ENCODE assay signal across 8 cellular contexts in the genomic region with DNA sequence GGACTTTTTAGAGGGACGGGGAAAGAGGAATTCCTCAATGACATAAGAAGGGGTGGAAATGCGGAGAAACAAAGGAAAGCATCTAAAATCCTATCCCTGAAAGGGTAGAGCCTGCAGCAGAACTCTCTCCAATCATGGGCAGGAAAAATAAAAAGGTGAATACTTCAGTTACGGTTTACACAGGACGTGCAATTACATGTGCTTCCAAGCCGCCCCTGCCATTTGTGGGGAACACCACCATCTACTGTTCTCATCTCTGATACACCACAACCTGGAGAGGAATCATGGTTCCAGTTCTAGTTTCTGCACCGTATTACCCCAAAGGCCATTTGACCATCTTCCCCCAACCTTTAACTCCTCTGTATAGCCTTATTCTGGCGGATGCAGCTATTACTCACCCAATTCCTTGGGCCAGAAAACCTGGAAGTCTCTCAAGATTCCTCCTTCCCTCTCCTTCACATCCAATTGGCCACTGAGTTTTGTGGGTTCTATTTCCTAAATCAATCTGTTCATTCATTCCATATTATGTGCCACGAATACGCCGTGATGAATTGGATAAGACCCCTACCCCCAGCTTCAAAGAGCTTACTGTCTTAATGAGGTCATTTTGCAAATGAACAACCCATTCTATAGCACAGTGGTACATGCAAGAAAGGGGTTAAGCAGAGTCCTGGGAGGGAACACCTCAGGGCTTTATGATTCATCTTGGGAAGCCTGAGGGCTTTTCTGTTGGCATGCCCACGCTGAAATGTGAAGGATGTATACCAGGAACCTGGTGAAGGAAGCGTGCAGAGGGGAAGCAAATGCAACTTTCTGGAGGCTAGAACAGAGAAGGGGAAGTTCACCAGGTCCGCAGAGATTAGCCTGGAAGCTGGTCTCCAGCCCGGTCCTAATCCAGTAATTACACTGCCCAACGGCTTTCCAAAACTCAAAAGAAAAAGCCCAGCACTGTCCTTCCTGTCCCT. TPM values are rescaled to one million over a fixed set of nuclear protein-coding genes. Genes with fewer than 3 reads are reported as not detected.
A peak's percentile ranks its signal among the peaks of the same experiment; 100 is the strongest.
DNase-seq lines count a peak whose midpoint lies in the region; ATAC-seq and TF ChIP-seq lines count a peak whose summit lies in the region.

No MANE protein-coding gene starts in this region.

- no peak overlapping the region for H3K9ac ChIP-seq in KMS-11

- DNase-seq in CD8-positive, alpha-beta memory T cell, result no peak
- DNase-seq in brain microvascular endothelial cell (no peak), nephron progenitor cell (no peak), NOMO-1 treated with dmso at 0.1 percent for 144 hours (lab: John Stamatoyannopoulos, UW; ENCODE audit: unreplicated experiment) (no peak)
- DNase-seq in stimulated activated CD4-positive, alpha-beta T cell treated with anti-CD3 and anti-CD28 coated beads, Interleukin-2, amount 100 ng/mL, for 24 hours, result no peak

- H3K4me1 ChIP-seq in CD8-positive, alpha-beta memory T cell (ENCODE audit: insufficient read depth, low read length), result no peaks in the 10 kb centered on the region
- peaks cover 4% of the 10 kb centered on the region for H3K4me1 ChIP-seq in KMS-11 (ENCODE audit: low read depth, poor library complexity, severe bottlenecking)

- H2AFZ ChIP-seq in KMS-11 (ENCODE audit: low read depth), result peak overlapping the region; percentile 66; the same call in 1 of the 2 replicates

- H3K27ac Mint-ChIP-seq in CD8-positive, alpha-beta memory T cell, result peak overlapping the region in 4 of 8 donors; percentile 31 to 86 (median 82)
- H3K27ac Mint-ChIP-seq in nephron progenitor cell, result no peak overlapping the region

- H3K9me3 Mint-ChIP-seq in CD8-positive, alpha-beta memory T cell, result no peaks in the 10 kb centered on the region
- peaks cover 42% of the 10 kb centered on the region for H3K9me3 Mint-ChIP-seq in nephron progenitor cell

- peaks cover 11 to 32% (median 21%) of the 10 kb centered on the region in 3 donors for H3K4me1 Mint-ChIP-seq in CD8-positive, alpha-beta memory T cell
- peaks cover 10% of the 10 kb centered on the region for H3K4me1 Mint-ChIP-seq in nephron progenitor cell

- H3K4me3 Mint-ChIP-seq in CD8-positive, alpha-beta memory T cell, result peak overlapping the region; percentile 64 to 77 (median 69)
- H3K4me3 Mint-ChIP-seq in nephron progenitor cell, result peak overlapping the region; percentile 71

- H3K27me3 ChIP-seq in CD8-positive, alpha-beta memory T cell (ENCODE audit: insufficient read depth, low read length, poor library complexity, severe bottlenecking), result no peaks in the 10 kb centered on the region
- H3K27me3 ChIP-seq in KMS-11 (ENCODE audit: insufficient read depth, low read depth) (no peaks in the 10 kb centered on the region), brain microvascular endothelial cell (replicated peaks) (no peaks in the 10 kb centered on the region)

- in situ Hi-C loops in brain microvascular endothelial cell (cut with HindIII; ENCODE audit: low pct_ligation_motif_present, low sequenced_read_pairs), result no loop called here

- ATAC-seq in GM21528 (IDR thresholded peaks at IDR 0.05; ENCODE audit: low FRiP score, unreplicated experiment) (no peak), GM18907 (IDR thresholded peaks at IDR 0.05; ENCODE audit: unreplicated experiment) (no peak)

- peaks cover 6 to 16% (median 8%) of the 10 kb centered on the region in 3 donors for H3K36me3 Mint-ChIP-seq in CD8-positive, alpha-beta memory T cell
- H3K36me3 Mint-ChIP-seq in nephron progenitor cell (ENCODE audit: low read depth), result peaks cover 7% of the 10 kb centered on the region

- H3K79me2 ChIP-seq in KMS-11 (ENCODE audit: insufficient read depth, low read depth), result no peaks in the 10 kb centered on the region; the same call in 1 of the 2 replicates

- CTCF ChIA-PET in CD8-positive, alpha-beta memory T cell (lab: Charles Lee), result interaction anchor here (1.2 to 2.8 kb wide), 3 partner anchors 10 to 17 kb away, joined by 3 to 19 read pairs (median 5); no protein-coding TSS in a partner anchor

- no peak for TF ChIP-seq CTCF in KMS-11 (conservative IDR thresholded peaks at IDR 0.05; ENCODE audit: low read depth, low read length)
- TF ChIP-seq CTCF in brain microvascular endothelial cell (IDR thresholded peaks at IDR 0.05; ENCODE audit: low read depth, low read length, missing control alignments), result no peak
- no peak for TF ChIP-seq CTCF in nephron progenitor cell (IDR thresholded peaks at IDR 0.05)

- peak overlapping the region; percentile 57 for H3K4me2 ChIP-seq in KMS-11

- no peaks in the 10 kb centered on the region for H3K36me3 ChIP-seq in CD8-positive, alpha-beta memory T cell (ENCODE audit: insufficient read depth, low read length)
- H3K36me3 ChIP-seq in KMS-11 (ENCODE audit: insufficient read depth), result no peaks in the 10 kb centered on the region
- no peaks in the 10 kb centered on the region for H3K36me3 ChIP-seq in brain microvascular endothelial cell (replicated peaks)

- H3K27ac ChIP-seq in CD8-positive, alpha-beta memory T cell (ENCODE audit: low read depth, low read length), result peak overlapping the region; percentile 9
- H3K27ac ChIP-seq in KMS-11 (no peak overlapping the region), brain microvascular endothelial cell (no peak overlapping the region)

- POLR2A ChIA-PET in CD8-positive, alpha-beta memory T cell (lab: Charles Lee), result no interaction called here

- no peaks in the 10 kb centered on the region for H4K20me1 ChIP-seq in KMS-11 (ENCODE audit: insufficient read depth)

- peaks cover 0 to 6% of the 10 kb centered on the region in 2 donors for H3K27me3 Mint-ChIP-seq in CD8-positive, alpha-beta memory T cell
- H3K27me3 Mint-ChIP-seq in nephron progenitor cell (ENCODE audit: low read depth, poor library complexity), result peaks cover 29% of the 10 kb centered on the region

- H3K9me3 ChIP-seq in CD8-positive, alpha-beta memory T cell (ENCODE audit: low read length), result no peaks in the 10 kb centered on the region

- no peak overlapping the region for H3K4me3 ChIP-seq in CD8-positive, alpha-beta memory T cell (ENCODE audit: low read length)
- no peak overlapping the region for H3K4me3 ChIP-seq in KMS-11 (IDR thresholded peaks at IDR 0.05; ENCODE audit: insufficient read depth, low read depth, low read length)
- peak overlapping the region; percentile 54 for H3K4me3 ChIP-seq in brain microvascular endothelial cell (ENCODE audit: low read depth, low read length)

RNA-seq across cellular contexts. Expression of gene MSL3, which starts 1.4 kb away (rescaled TPM):
- 10 to 100 TPM; 34.6 to 37.5 TPM for total RNA-seq in CD8-positive, alpha-beta memory T cell
- 80.4 TPM for polyA plus RNA-seq in CD8-positive, alpha-beta memory T cell
